Comparison of ENCODE assay signal across 9 cellular contexts in the genomic region with DNA sequence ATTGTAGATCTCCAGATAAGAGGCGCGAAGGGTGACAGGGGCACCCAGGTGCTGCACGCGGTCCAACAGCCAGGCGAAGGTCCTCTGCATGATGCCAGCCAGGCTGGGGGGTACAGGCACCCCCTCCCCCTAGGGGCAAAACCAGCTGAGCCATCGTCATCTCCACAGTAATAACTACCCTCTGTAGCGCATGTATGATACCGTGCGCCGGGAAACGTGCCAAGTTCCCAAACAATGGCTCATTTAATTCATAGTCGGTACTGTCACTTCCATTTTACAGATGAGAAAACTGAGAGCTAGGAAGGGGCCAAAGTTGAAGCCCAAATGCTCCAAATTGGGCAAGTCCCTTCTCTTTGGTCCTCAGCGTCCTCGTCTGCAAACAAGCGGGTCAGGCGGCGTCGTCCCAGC. TPM values are rescaled to one million over a fixed set of nuclear protein-coding genes. Genes with fewer than 3 reads are reported as not detected.
A peak's percentile ranks its signal among the peaks of the same experiment; 100 is the strongest.
DNase-seq lines count a peak whose midpoint lies in the region; ATAC-seq and TF ChIP-seq lines count a peak whose summit lies in the region.
"Had no signal": no experiment of that assay in that cellular context is flagged by ENCODE, and none has a peak within 500 bp of the region (broad histone marks: within the 10 kb centered on the region; RNA-seq: fewer than 3 reads in every experiment).

No MANE protein-coding gene starts in this region.

- CTCF ChIA-PET in CD8-positive, alpha-beta T cell (lab: Charles Lee) = no interaction called here

- H3K4me1 ChIP-seq in CD8-positive, alpha-beta T cell (ENCODE audit: insufficient read depth, low read length) = peaks cover 8% of the 10 kb centered on the region
- no peaks in the 10 kb centered on the region for H3K4me1 ChIP-seq in KMS-11 (ENCODE audit: low read depth, poor library complexity, severe bottlenecking)
- peaks cover 11% of the 10 kb centered on the region for H3K4me1 ChIP-seq in neural progenitor cell

- H3K79me2 ChIP-seq in KMS-11 (ENCODE audit: insufficient read depth, low read depth) (no peaks in the 10 kb centered on the region), neural progenitor cell (ENCODE audit: low read depth) (no peaks in the 10 kb centered on the region)

- H3K9me3 Mint-ChIP-seq in CD8-positive, alpha-beta T cell = peaks cover 6% of the 10 kb centered on the region
- H3K9me3 Mint-ChIP-seq in endothelial cell (ENCODE audit: unreplicated experiment) (peaks cover 3% of the 10 kb centered on the region), neural progenitor cell (peaks cover 9% of the 10 kb centered on the region)

- peak overlapping the region; percentile 33 for H3K4me3 ChIP-seq in CD8-positive, alpha-beta T cell (ENCODE audit: low read depth, low read length)
- H3K4me3 ChIP-seq in KMS-11 (IDR thresholded peaks at IDR 0.05; ENCODE audit: insufficient read depth, low read depth, low read length) (no peak overlapping the region), neural progenitor cell (peak overlapping the region; percentile 63)

- H3K27me3 ChIP-seq in CD8-positive, alpha-beta T cell (ENCODE audit: insufficient read depth, low read length) = peaks cover 10% of the 10 kb centered on the region
- H3K27me3 ChIP-seq in KMS-11 (ENCODE audit: insufficient read depth, low read depth) (no peaks in the 10 kb centered on the region), neural progenitor cell (peaks cover 61% of the 10 kb centered on the region)

- POLR2A ChIA-PET in CD8-positive, alpha-beta T cell (lab: Charles Lee) = no interaction called here

- H3K27ac ChIP-seq in CD8-positive, alpha-beta T cell (ENCODE audit: low read depth, low read length) = no peak overlapping the region
- H3K27ac ChIP-seq in KMS-11 (no peak overlapping the region), neural progenitor cell (no peak overlapping the region)

- H3K36me3 ChIP-seq in CD8-positive, alpha-beta T cell (ENCODE audit: insufficient read depth, low read length) = no peaks in the 10 kb centered on the region
- H3K36me3 ChIP-seq in KMS-11 (ENCODE audit: insufficient read depth) (no peaks in the 10 kb centered on the region), neural progenitor cell (no peaks in the 10 kb centered on the region)

- peaks cover 50% of the 10 kb centered on the region for H3K27me3 Mint-ChIP-seq in CD8-positive, alpha-beta T cell (ENCODE audit: low read depth)
- H3K27me3 Mint-ChIP-seq in endothelial cell (ENCODE audit: unreplicated experiment) (peaks cover 28% of the 10 kb centered on the region), neural progenitor cell (ENCODE audit: insufficient read depth, low read depth) (peaks cover 33% of the 10 kb centered on the region)

- peaks cover 10% of the 10 kb centered on the region for H3F3A ChIP-seq in neural progenitor cell (ENCODE audit: low read depth)

- H3K27ac Mint-ChIP-seq in CD8-positive, alpha-beta T cell = no peak overlapping the region
- H3K27ac Mint-ChIP-seq in endothelial cell (ENCODE audit: unreplicated experiment) (no peak overlapping the region), neural progenitor cell (no peak overlapping the region)
- H3K27ac Mint-ChIP-seq: activated naive CD4-positive, alpha-beta T cell treated with anti-CD3 and anti-CD28 coated beads, Interleukin-2, amount 50 U/mL, for 72 hours had no signal

- no peaks in the 10 kb centered on the region for H3K36me3 Mint-ChIP-seq in CD8-positive, alpha-beta T cell
- H3K36me3 Mint-ChIP-seq in endothelial cell (ENCODE audit: low read depth, unreplicated experiment) (no peaks in the 10 kb centered on the region), neural progenitor cell (peaks cover 4% of the 10 kb centered on the region)

- peak overlapping the region; percentile 32 for H3K4me3 Mint-ChIP-seq in CD8-positive, alpha-beta T cell
- peak overlapping the region; percentile 37 for H3K4me3 Mint-ChIP-seq in endothelial cell (ENCODE audit: unreplicated experiment)
- peak overlapping the region; percentile 79 for H3K4me3 Mint-ChIP-seq in neural progenitor cell

- H3K4me2 ChIP-seq in KMS-11 = peak overlapping the region; percentile 39; the same call in 1 of the 2 replicates
- peak overlapping the region; percentile 96 for H3K4me2 ChIP-seq in neural progenitor cell

- no peak for TF ChIP-seq CTCF in CD8-positive, alpha-beta T cell (IDR thresholded peaks at IDR 0.05)
- TF ChIP-seq CTCF in KMS-11 (conservative IDR thresholded peaks at IDR 0.05; ENCODE audit: low read depth, low read length) = no peak
- no peak for TF ChIP-seq CTCF in endothelial cell (IDR thresholded peaks at IDR 0.05; ENCODE audit: unreplicated experiment)
- TF ChIP-seq CTCF in neural progenitor cell (IDR thresholded peaks at IDR 0.05) = no peak

- H2AFZ ChIP-seq in KMS-11 (ENCODE audit: low read depth) = peak overlapping the region; percentile 69
- peak overlapping the region; percentile 81 for H2AFZ ChIP-seq in neural progenitor cell (replicated peaks)

- H4K20me1 ChIP-seq in KMS-11 (ENCODE audit: insufficient read depth) = no peaks in the 10 kb centered on the region
- H4K20me1 ChIP-seq in neural progenitor cell (ENCODE audit: low read depth) = no peaks in the 10 kb centered on the region

- no peaks in the 10 kb centered on the region for H3K9me3 ChIP-seq in CD8-positive, alpha-beta T cell (ENCODE audit: low read length)
- no peaks in the 10 kb centered on the region for H3K9me3 ChIP-seq in neural progenitor cell (ENCODE audit: low read depth)

- ATAC-seq in CD8-positive, alpha-beta T cell = no peak
- no peak for ATAC-seq in HG03095 (IDR thresholded peaks at IDR 0.05; ENCODE audit: unreplicated experiment)
- no peak for ATAC-seq in GM21619 (IDR thresholded peaks at IDR 0.05; ENCODE audit: unreplicated experiment)
- no peak for ATAC-seq in GM18519 (IDR thresholded peaks at IDR 0.05; ENCODE audit: low FRiP score, unreplicated experiment)

- H3K4me1 Mint-ChIP-seq in CD8-positive, alpha-beta T cell (ENCODE audit: low read depth) = peaks cover 13% of the 10 kb centered on the region
- H3K4me1 Mint-ChIP-seq in endothelial cell (ENCODE audit: unreplicated experiment) (peaks cover 4% of the 10 kb centered on the region), neural progenitor cell (peaks cover 13% of the 10 kb centered on the region)

- intact Hi-C loops in CD8-positive, alpha-beta T cell (cut with DNase I, micrococcal nuclease) = no loop called here

- no peak overlapping the region for H3K9ac ChIP-seq in KMS-11
- H3K9ac ChIP-seq in neural progenitor cell = no peak overlapping the region

- no peak for DNase-seq in CD8-positive, alpha-beta T cell
- DNase-seq in endothelial cell (ENCODE audit: low spot score) = no peak
- DNase-seq in neural progenitor cell (ENCODE audit: low spot score) = peak; percentile 32
- no peak for DNase-seq in NCI-H146 treated with DMSO at 0.1 percent for 48 hours (lab: John Stamatoyannopoulos, UW; ENCODE audit: unreplicated experiment)

RNA-seq across cellular contexts. Expression of gene KIF12, which starts 1.5 kb away (rescaled TPM):
- total RNA-seq in CD8-positive, alpha-beta T cell = not detected
- total RNA-seq in endothelial cell (ENCODE audit: unreplicated experiment) (0.26 TPM), neural progenitor cell (ENCODE audit: low replicate concordance) (0.56 and 0.59 TPM in 2 replicates)
- total RNA-seq: activated naive CD4-positive, alpha-beta T cell treated with anti-CD3 and anti-CD28 coated beads, Interleukin-2, amount 50 U/mL, for 72 hours had no signal

RNA-seq across cellular contexts. Expression of gene AMBP, which starts 19.5 kb away (rescaled TPM):
- total RNA-seq in CD8-positive, alpha-beta T cell = not detected
- not detected for total RNA-seq in endothelial cell (ENCODE audit: unreplicated experiment)
- total RNA-seq in neural progenitor cell (ENCODE audit: low replicate concordance) = 0.56 TPM in 1 of 2 replicates, not detected in the other
- total RNA-seq: activated naive CD4-positive, alpha-beta T cell treated with anti-CD3 and anti-CD28 coated beads, Interleukin-2, amount 50 U/mL, for 72 hours had no signal

RNA-seq across cellular contexts. Expression of gene COL27A1, which starts 57.7 kb away (rescaled TPM):
- under 1 TPM; 0.35 to 0.36 TPM for total RNA-seq in CD8-positive, alpha-beta T cell
- total RNA-seq in endothelial cell (ENCODE audit: unreplicated experiment) (61.4 TPM), neural progenitor cell (ENCODE audit: low replicate concordance) (4.3 and 16.2 TPM in 2 replicates)
